ENCODE assay signal across 8 cellular contexts in genomic region chr9:34139477-34140146, GRCh38. TPM values are rescaled to one million over a fixed set of nuclear protein-coding genes. Genes with fewer than 3 reads are reported as not detected.
A peak's percentile ranks its signal among the peaks of the same experiment; 100 is the strongest.
DNase-seq lines count a peak whose midpoint lies in the region; ATAC-seq and TF ChIP-seq lines count a peak whose summit lies in the region.

No MANE protein-coding gene starts in this region.

- CTCF ChIA-PET in IMR-90 (lab: Yijun Ruan, JAX) (interaction anchor here (0.7 to 1.4 kb wide), 3 partner anchors 30 to 177 kb away, joined by 3 to 7 read pairs (median 4); no protein-coding TSS in a partner anchor), WTC11 (lab: Charles Lee) (interaction anchor here (0.7 to 1.3 kb wide), 8 partner anchors 11 to 124 kb away, joined by 3 to 8 read pairs (median 4); partner anchors contain the start of genes DCAF12 and UBAP1)

- H3K27ac ChIP-seq in IMR-90 (ENCODE audit: insufficient read depth, low read length) (no peak overlapping the region), spleen (no peak overlapping the region)

- H2BK15ac ChIP-seq in IMR-90 (ENCODE audit: low read depth, low read length), result no peak overlapping the region

- POLR2A ChIA-PET in IMR-90 (lab: Charles Lee; ENCODE audit: unreplicated experiment), result interaction anchor here (0.7 kb wide), 1 partner anchor 66 kb away, joined by 14 read pairs; no protein-coding TSS in a partner anchor
- POLR2A ChIA-PET in WTC11 (lab: Charles Lee), result interaction anchor here (0.7 to 1.2 kb wide), 2 partner anchors 14 to 44 kb away, joined by 3 to 4 read pairs; no protein-coding TSS in a partner anchor

- H3K18ac ChIP-seq in IMR-90 (ENCODE audit: low read depth, low read length), result no peak overlapping the region

- H3K27me3 Mint-ChIP-seq in WTC11 (ENCODE audit: low read depth), result no peaks in the 10 kb centered on the region; the same call in 1 of the 2 replicates

- H3K14ac ChIP-seq in IMR-90 (replicated peaks; ENCODE audit: low read depth, low read length), result no peak overlapping the region

- no peaks in the 10 kb centered on the region; the same call in 1 of the 2 replicates for H3K4me1 Mint-ChIP-seq in WTC11

- no peak overlapping the region for H2BK120ac ChIP-seq in IMR-90 (ENCODE audit: low read depth, low read length)

- intact Hi-C loops in IMR-90 (cut with micrococcal nuclease), result no loop called here
- intact Hi-C loops in posterior vena cava (cut with DNase I), result no loop called here
- intact Hi-C loops in spleen (cut with DNase I; ENCODE audit: low total_unique reads), result no loop called here

- H3K36me3 ChIP-seq in IMR-90 (ENCODE audit: control insufficient read depth, insufficient read depth, low read length) (no peaks in the 10 kb centered on the region), spleen (no peaks in the 10 kb centered on the region)

- no peak overlapping the region for H4K91ac ChIP-seq in IMR-90 (ENCODE audit: insufficient read depth, low read depth, low read length)

- no peak overlapping the region for H2BK20ac ChIP-seq in IMR-90 (ENCODE audit: low read depth, low read length)

- no peak for TF ChIP-seq POLR2A in IMR-90 (IDR thresholded peaks at IDR 0.05; ENCODE audit: low read depth, low read length)
- TF ChIP-seq POLR2A in spleen (IDR thresholded peaks at IDR 0.05), result no peak

- TF ChIP-seq CTCF in IMR-90 (conservative IDR thresholded peaks at IDR 0.05; ENCODE audit: low read depth, low read length) (peak; percentile 53), WTC11 (IDR thresholded peaks at IDR 0.05) (no peak), spleen (IDR thresholded peaks at IDR 0.05 in 8 of 11, conservative IDR thresholded peaks at IDR 0.05 in 3 of 11) (peak in 3 of 11 experiments; percentile 14 to 19 (median 18))

- H3K79me1 ChIP-seq in IMR-90 (ENCODE audit: low read depth in 1 of 2, low read length in 2 of 2), result no peaks in the 10 kb centered on the region

- no peak overlapping the region for H2AK9ac ChIP-seq in IMR-90 (replicated peaks; ENCODE audit: low read depth, low read length, poor library complexity)

- H3K9me3 ChIP-seq in IMR-90 (ENCODE audit: control insufficient read depth, insufficient read depth, low read length) (no peaks in the 10 kb centered on the region), spleen (no peaks in the 10 kb centered on the region)

- peaks cover 4% of the 10 kb centered on the region; the same call in 1 of the 2 replicates for H3K9me3 Mint-ChIP-seq in WTC11

- peak; percentile 95 for ATAC-seq in IMR-90 (ENCODE audit: low read depth)
- peak; percentile 71 for ATAC-seq in WTC11
- ATAC-seq in HG02759 (IDR thresholded peaks at IDR 0.05; ENCODE audit: unreplicated experiment), result no peak

- H2AK5ac ChIP-seq in IMR-90 (ENCODE audit: low read depth, low read length), result no peak overlapping the region

- no peaks in the 10 kb centered on the region for H3K27me3 ChIP-seq in IMR-90 (ENCODE audit: control insufficient read depth, insufficient read depth, low read length)
- peaks cover 0 to 35% (median 0%) of the 10 kb centered on the region in 7 donors for H3K27me3 ChIP-seq in spleen (replicated peaks in 1 of 7)

- no peaks in the 10 kb centered on the region for H3K9me1 ChIP-seq in IMR-90 (ENCODE audit: insufficient read depth, low read length)

- no peak overlapping the region for H3K56ac ChIP-seq in IMR-90 (ENCODE audit: extremely low read depth, insufficient read depth, low read length)

- no TSS peak for BruUV-seq in IMR-90 (replicated peaks; lab: Mats Ljungman, UMichigan)

- no peak overlapping the region for H4K5ac ChIP-seq in IMR-90 (ENCODE audit: low read depth, low read length)

- H3K4me3 Mint-ChIP-seq in WTC11, result no peak overlapping the region

- WGBS in IMR-90 (ENCODE audit: extremely low coverage in 2 of 2, insufficient read length in 1 of 2), 2 experiments, result no CpG with 5 or more reads among the region's 5 CpGs
- WGBS in spleen, 5 donors, result 70 to 86% (median 80%) methylated on average over 5 of the region's 5 CpGs

- H4K8ac ChIP-seq in IMR-90 (ENCODE audit: low read depth in 2 of 2, low read length in 2 of 2), result no peak overlapping the region

- no peak overlapping the region for H3K23ac ChIP-seq in IMR-90 (ENCODE audit: low read depth, low read length)

- H2AFZ ChIP-seq in IMR-90 (replicated peaks; ENCODE audit: low read length, poor library complexity), result no peak overlapping the region

- TF ChIP-seq RAD21 in IMR-90 (IDR thresholded peaks at IDR 0.05; ENCODE audit: low read length), result peak; percentile 48

- no peak overlapping the region for H2BK5ac ChIP-seq in IMR-90 (ENCODE audit: low read depth, low read length, poor library complexity, severe bottlenecking)

- H3K36me3 Mint-ChIP-seq in WTC11, result 0 out of 2 replicates have a peak, but pooled peaks cover 2% of the 10 kb centered on the region

- in situ Hi-C loops in IMR-90 (cut with MboI; ENCODE audit: low sequenced_read_pairs), result no loop called here

- no peak overlapping the region for H3K9ac ChIP-seq in IMR-90 (ENCODE audit: low read depth, low read length)

- H3K27ac Mint-ChIP-seq in WTC11, result no peak overlapping the region

- H3K4me1 ChIP-seq in IMR-90 (ENCODE audit: control insufficient read depth, insufficient read depth, low read length) (no peaks in the 10 kb centered on the region), spleen (peaks cover 0 to 11% (median 3%) of the 10 kb centered on the region in 6 donors)

- DNase-seq in AG20443 (ENCODE audit: low spot score), result peak; percentile 88
- DNase-seq in IMR-90, result peak; percentile 91
- DNase-seq in WTC11 (ENCODE audit: low spot score), result no peak
- DNase-seq in iPS-NIHi11 (ENCODE audit: low spot score), result peak; percentile 31
- DNase-seq in posterior vena cava (ENCODE audit: low spot score), result no peak
- no peak for DNase-seq in 8988T
- DNase-seq in spleen, result no peak

- H3K4me2 ChIP-seq in IMR-90 (ENCODE audit: low read depth, low read length), result no peak overlapping the region

- H3K4ac ChIP-seq in IMR-90 (ENCODE audit: low read depth, low read length), result no peak overlapping the region

- H3K4me3 ChIP-seq in IMR-90 (ENCODE audit: insufficient read depth, low read depth, low read length), result no peak overlapping the region
- H3K4me3 ChIP-seq in spleen, result no peak overlapping the region

- no peaks in the 10 kb centered on the region for H4K20me1 ChIP-seq in IMR-90 (ENCODE audit: insufficient read depth, low read length)

- dilution Hi-C loops in IMR-90 (cut with HindIII; ENCODE audit: low sequenced_read_pairs, unreplicated experiment), result no loop called here

TF ChIP-seq in IMR-90, 13 proteins besides CTCF, POLR2A, EP300 and RAD21:
- 0 out of 2 replicates have a peak, but pooled peaks have one; percentile 5 for TF ChIP-seq CEBPB (IDR thresholded peaks at IDR 0.05; ENCODE audit: low read depth, low read length)
- TF ChIP-seq SMC3 (IDR thresholded peaks at IDR 0.05; ENCODE audit: low read depth, low read length), result peak; percentile 34
- no peak for TF ChIP-seq ELK1 (IDR thresholded peaks at IDR 0.05; ENCODE audit: borderline replicate concordance, low read depth, low read length)
TF ChIP-seq in IMR-90: peak in this region for 2.

TF ChIP-seq in WTC11, 78 proteins besides CTCF, POLR2A, EP300 and RAD21 (continues in another document):
- no peak for TF ChIP-seq TP53 (CRISPR knock-in tag; IDR thresholded peaks at IDR 0.05)
- TF ChIP-seq NR1H2 (CRISPR knock-in tag; IDR thresholded peaks at IDR 0.05), result no peak
- peak; percentile 77 for TF ChIP-seq ZNF121 (CRISPR knock-in tag; IDR thresholded peaks at IDR 0.05)
- no peak for TF ChIP-seq MXD4 (CRISPR knock-in tag; IDR thresholded peaks at IDR 0.05; ENCODE audit: borderline replicate concordance)
- no peak for TF ChIP-seq ZNF425 (CRISPR knock-in tag; conservative IDR thresholded peaks at IDR 0.05)

RNA-seq across cellular contexts. Expression of gene DCAF12, which starts 13.1 kb away (rescaled TPM):
- 6.9 and 7.2 TPM in 2 replicates for total RNA-seq in IMR-90 (2012; rRNA removed)
- 12.6 and 17.1 TPM in 2 replicates for polyA plus RNA-seq in IMR-90 (2012; rRNA removed)
- polyA plus RNA-seq in IMR-90 (2012; cell fraction: cytosol; rRNA removed), result 6.1 and 6.5 TPM in 2 replicates
- 5.0 and 11.8 TPM in 2 replicates for polyA plus RNA-seq in IMR-90 (2012; cell fraction: nucleus; rRNA removed; ENCODE audit: low replicate concordance)
- total RNA-seq in WTC11 (2021), result 27.0 to 31.8 TPM (median 28.3 TPM) in 3 replicates
- total RNA-seq in posterior vena cava, result 10 to 100 TPM; 20.5 to 32.9 TPM
- total RNA-seq in spleen, result 100 to 1,000 TPM in 1 of 7 donors, 10 to 100 TPM in 6; 36.5 to 107 (median 38.6) TPM
- 10 to 100 TPM in 2 of 3 donors, 1 to 10 TPM in 1; 5.6 to 12.9 (median 11.2) TPM for polyA plus RNA-seq in spleen

RNA-seq across cellular contexts. Expression of gene UBAP1, which starts 39.2 kb away (rescaled TPM):
- total RNA-seq in IMR-90 (2012; rRNA removed), result 28.3 and 30.6 TPM in 2 replicates
- polyA plus RNA-seq in IMR-90 (2012; rRNA removed), result 35.4 and 37.0 TPM in 2 replicates
- 16.1 and 17.7 TPM in 2 replicates for polyA plus RNA-seq in IMR-90 (2012; cell fraction: cytosol; rRNA removed)
- polyA plus RNA-seq in IMR-90 (2012; cell fraction: nucleus; rRNA removed; ENCODE audit: low replicate concordance), result 12.0 and 26.9 TPM in 2 replicates
- total RNA-seq in WTC11 (2021), result 23.9 to 26.3 TPM (median 25.7 TPM) in 3 replicates
- 10 to 100 TPM; 42.8 to 44.9 TPM for total RNA-seq in posterior vena cava
- 10 to 100 TPM; 37.4 to 56.0 (median 44.9) TPM for total RNA-seq in spleen
- polyA plus RNA-seq in spleen, result 10 to 100 TPM; 17.3 to 25.7 (median 20.2) TPM

Comparison
In these comparisons a context has a peak if more than half of its experiments do, and no peak if none do; other contexts are left out.
1. DNase-seq: peak in AG20443 (single experiment), IMR-90 (single experiment) and iPS-NIHi11 (single experiment); none in WTC11 (single experiment), posterior vena cava (single experiment), 8988T (single experiment) and spleen (single experiment).